10 cellular contexts compared by ENCODE assay signal in genomic region chr13:49082653-49083536, GRCh38.
A peak's percentile ranks its signal among the peaks of the same experiment; 100 is the strongest.
DNase-seq lines count a peak whose midpoint lies in the region; ATAC-seq, FAIRE-seq and TF ChIP-seq lines count a peak whose summit lies in the region.
"Had no signal": no experiment of that assay in that cellular context is flagged by ENCODE, and none has a peak within 500 bp of the region (broad histone marks: within the 10 kb centered on the region; RNA-seq: fewer than 3 reads in every experiment).

No MANE protein-coding gene starts in this region.

- H3K36me3 ChIP-seq in GM12878 (ENCODE audit: control insufficient read depth in 2 of 2, insufficient read depth in 2 of 2, low read length in 1 of 2) (peaks cover 0 to 3% of the 10 kb centered on the region in 2 experiments; a peak in 1 of 4 replicates), PC-3 (ENCODE audit: low read depth, low read length) (no peaks in the 10 kb centered on the region)

- H3K9ac ChIP-seq in GM12878 (ENCODE audit: control insufficient read depth, insufficient read depth, low read length) (peak overlapping the region; percentile 46; the same call in 1 of the 2 replicates), PC-3 (ENCODE audit: low read length) (no peak overlapping the region)

- no peak overlapping the region for H3K27ac Mint-ChIP-seq in activated naive CD8-positive, alpha-beta T cell treated with anti-CD3 and anti-CD28 coated beads, Interleukin-2, amount 50 U/mL, for 24 hours
- no peak overlapping the region for H3K27ac Mint-ChIP-seq in activated naive CD8-positive, alpha-beta T cell treated with anti-CD3 and anti-CD28 coated beads for 36 hours

- peaks cover 9% of the 10 kb centered on the region for H3K79me2 ChIP-seq in GM12878 (ENCODE audit: control insufficient read depth, insufficient read depth, low read length)
- no peaks in the 10 kb centered on the region for H3K79me2 ChIP-seq in PC-3 (ENCODE audit: low read length)

- no peak for TF ChIP-seq POLR2A in GM12878 (IDR thresholded peaks at IDR 0.05; ENCODE audit: low read depth, low read length)

- no peak for DNase-seq in activated naive CD8-positive, alpha-beta T cell treated with anti-CD3 and anti-CD28 coated beads, Interleukin-2, amount 50 U/mL, for 24 hours
- DNase-seq in activated naive CD8-positive, alpha-beta T cell treated with anti-CD3 and anti-CD28 coated beads for 36 hours: no peak
- DNase-seq in GM12878 (ENCODE audit: low read depth, low spot score) (peak; percentile 48), urothelium cell line (ENCODE audit: low spot score) (peak; percentile 6), NCI-H1417 (lab: John Stamatoyannopoulos, UW) (no peak), PC-3 (no peak), anterior cingulate cortex (lab: John Stamatoyannopoulos, UW) (no peak)
- DNase-seq: NCI-H1436 had no signal

- H3K4me3 Mint-ChIP-seq in activated naive CD8-positive, alpha-beta T cell treated with anti-CD3 and anti-CD28 coated beads, Interleukin-2, amount 50 U/mL, for 24 hours: no peak overlapping the region
- H3K4me3 Mint-ChIP-seq in activated naive CD8-positive, alpha-beta T cell treated with anti-CD3 and anti-CD28 coated beads for 36 hours: no peak overlapping the region

- BruUV-seq in GM12878 (replicated peaks; lab: Mats Ljungman, UMichigan) (no TSS peak), PC-3 (replicated peaks; lab: Mats Ljungman, UMichigan) (no TSS peak)

- H3K4me1 ChIP-seq in GM12878 (ENCODE audit: control insufficient read depth, insufficient read depth, low read length) (peaks cover 30% of the 10 kb centered on the region), PC-3 (ENCODE audit: insufficient read depth, low read length) (peaks cover 16% of the 10 kb centered on the region)

- RAD21 ChIA-PET in GM12878 (lab: Charles Lee; ENCODE audit: unreplicated experiment): no interaction called here

- intact Hi-C loops in GM12878 (cut with micrococcal nuclease; ENCODE audit: unreplicated experiment) (loop anchor here (5.0 kb wide), 1 partner anchor 106 kb away; the partner anchor contains the start of gene FNDC3A), PC-3 (cut with micrococcal nuclease) (no loop called here)

- peak; percentile 35 for FAIRE-seq in GM12878 (lab: Jason Lieb, UNC)
- FAIRE-seq in urothelium cell line (lab: Jason Lieb, UNC): no peak

- H3K27ac ChIP-seq in GM12878 (ENCODE audit: control insufficient read depth, insufficient read depth): peak overlapping the region; percentile 83
- no peak overlapping the region for H3K27ac ChIP-seq in PC-3 (ENCODE audit: low read length)
- H3K27ac ChIP-seq: 22Rv1 had no signal

- H3K27me3 Mint-ChIP-seq in activated naive CD8-positive, alpha-beta T cell treated with anti-CD3 and anti-CD28 coated beads, Interleukin-2, amount 50 U/mL, for 24 hours: no peaks in the 10 kb centered on the region
- no peaks in the 10 kb centered on the region for H3K27me3 Mint-ChIP-seq in activated naive CD8-positive, alpha-beta T cell treated with anti-CD3 and anti-CD28 coated beads for 36 hours

- H3K27me3 ChIP-seq in GM12878 (replicated peaks in 1 of 2; ENCODE audit: control insufficient read depth in 2 of 2, insufficient read depth in 2 of 2, low read length in 1 of 2) (no peaks in the 10 kb centered on the region), PC-3 (ENCODE audit: low read length) (no peaks in the 10 kb centered on the region)

- peak; percentile 24 for ATAC-seq in activated naive CD8-positive, alpha-beta T cell treated with anti-CD3 and anti-CD28 coated beads, Interleukin-2, amount 50 U/mL, for 24 hours
- ATAC-seq in HG03045 (IDR thresholded peaks at IDR 0.05; ENCODE audit: unreplicated experiment): peak; percentile 74
- peak; percentile 88 for ATAC-seq in GM12878
- ATAC-seq in PC-3: no peak

- peak overlapping the region; percentile 86 for H3K4me2 ChIP-seq in GM12878 (ENCODE audit: control insufficient read depth, insufficient read depth)
- H3K4me2 ChIP-seq in PC-3 (ENCODE audit: low read length): no peak overlapping the region

- TF ChIP-seq CTCF in GM12878 (IDR thresholded peaks at IDR 0.05 in 2 of 3, conservative IDR thresholded peaks at IDR 0.05 in 1 of 3; ENCODE audit: control insufficient read depth in 2 of 3, extremely low read depth in 1 of 3, insufficient read depth in 1 of 3, low read depth in 3 of 3, low read length in 3 of 3) (no peak), PC-3 (conservative IDR thresholded peaks at IDR 0.05; ENCODE audit: low read depth, low read length) (no peak)

- WGBS in GM12878 (ENCODE audit: insufficient coverage, insufficient replicate concordance, low lambda C conversion rate, missing lambda C conversion rate): 2% methylated on average over 4 of the region's 4 CpGs

- H2AFZ ChIP-seq in GM12878 (ENCODE audit: control insufficient read depth, low read depth, low read length) (no peak overlapping the region), PC-3 (ENCODE audit: low read length) (no peak overlapping the region)

- no peaks in the 10 kb centered on the region for H3F3A ChIP-seq in PC-3 (ENCODE audit: low read length, unreplicated experiment)

- SMC1A ChIA-PET in GM12878 (lab: Charles Lee; ENCODE audit: uncharacterized antibody, unreplicated experiment): interaction anchor here (0.6 kb wide), 1 partner anchor 28 kb away, joined by 3 read pairs; no protein-coding TSS in a partner anchor

- H3K9me2 ChIP-seq in PC-3 (replicated peaks; ENCODE audit: low read length): no peaks in the 10 kb centered on the region

- H3K4me3 ChIP-seq in GM12878 (no peak overlapping the region), PC-3 (ENCODE audit: low read length) (no peak overlapping the region)

- H4K20me1 ChIP-seq in GM12878 (ENCODE audit: control insufficient read depth, insufficient read depth): no peaks in the 10 kb centered on the region
- no peaks in the 10 kb centered on the region for H4K20me1 ChIP-seq in PC-3 (ENCODE audit: low read length)

- POLR2A ChIA-PET in GM12878 (lab: Charles Lee) (no interaction called here), PC-3 (lab: Charles Lee; ENCODE audit: unreplicated experiment) (no interaction called here)

- TF ChIP-seq EP300 in GM12878 (IDR thresholded peaks at IDR 0.05; ENCODE audit: borderline replicate concordance in 1 of 2, control insufficient read depth in 1 of 2, low read depth in 2 of 2, low read length in 2 of 2): peak; percentile 77 to 80; a peak in 3 of 4 replicates

- no peak for TF ChIP-seq RAD21 in GM12878 (IDR thresholded peaks at IDR 0.05; ENCODE audit: insufficient read depth, low read depth, low read length)

- no peaks in the 10 kb centered on the region; the same call in 2 of the 3 replicates for H3K9me3 ChIP-seq in GM12878 (replicated peaks; ENCODE audit: control insufficient read depth, insufficient read depth, low read length)
- no peaks in the 10 kb centered on the region for H3K9me3 ChIP-seq in PC-3 (ENCODE audit: low read length)

- CTCF ChIA-PET in GM12878 (lab: Yijun Ruan, JAX): interaction anchor here (0.6 to 1.3 kb wide), 3 partner anchors 10 to 17 kb away, joined by 3 to 4 read pairs (median 3); no protein-coding TSS in a partner anchor
- CTCF ChIA-PET in PC-3 (lab: Charles Lee): no interaction called here

- H3K9me3 Mint-ChIP-seq in activated naive CD8-positive, alpha-beta T cell treated with anti-CD3 and anti-CD28 coated beads, Interleukin-2, amount 50 U/mL, for 24 hours: no peaks in the 10 kb centered on the region
- H3K9me3 Mint-ChIP-seq in activated naive CD8-positive, alpha-beta T cell treated with anti-CD3 and anti-CD28 coated beads for 36 hours: no peaks in the 10 kb centered on the region

- peaks cover 19% of the 10 kb centered on the region for H3K36me3 Mint-ChIP-seq in activated naive CD8-positive, alpha-beta T cell treated with anti-CD3 and anti-CD28 coated beads, Interleukin-2, amount 50 U/mL, for 24 hours (ENCODE audit: low read depth)
- peaks cover 24% of the 10 kb centered on the region for H3K36me3 Mint-ChIP-seq in activated naive CD8-positive, alpha-beta T cell treated with anti-CD3 and anti-CD28 coated beads for 36 hours

- peaks cover 3% of the 10 kb centered on the region for H3K4me1 Mint-ChIP-seq in activated naive CD8-positive, alpha-beta T cell treated with anti-CD3 and anti-CD28 coated beads, Interleukin-2, amount 50 U/mL, for 24 hours
- H3K4me1 Mint-ChIP-seq in activated naive CD8-positive, alpha-beta T cell treated with anti-CD3 and anti-CD28 coated beads for 36 hours: peaks cover 11% of the 10 kb centered on the region

- in situ Hi-C loops in GM12878 (cut with MboI): no loop called here

TF ChIP-seq in GM12878, 131 proteins besides CTCF, POLR2A, EP300 and RAD21 (continues in another document):
- TF ChIP-seq RELB (IDR thresholded peaks at IDR 0.05; ENCODE audit: low read depth) (peak; percentile 53; the same call in 1 of the 2 replicates), ZZZ3 (IDR thresholded peaks at IDR 0.05; ENCODE audit: control insufficient read depth, insufficient read length, low read depth) (no peak), ZNF217 (IDR thresholded peaks at IDR 0.05) (0 out of 2 replicates have a peak, but pooled peaks have one; percentile 28), CHD1 (IDR thresholded peaks at IDR 0.05; ENCODE audit: low read depth, low read length) (no peak), GATAD2B (conservative IDR thresholded peaks at IDR 0.05; ENCODE audit: low read depth) (no peak), CHD4 (IDR thresholded peaks at IDR 0.05) (no peak), SMC3 (IDR thresholded peaks at IDR 0.05; ENCODE audit: borderline replicate concordance, low read length) (no peak; the same call in 1 of the 2 replicates), ZNF207 (IDR thresholded peaks at IDR 0.05; ENCODE audit: borderline replicate concordance) (no peak), POU2F2 (IDR thresholded peaks at IDR 0.05; ENCODE audit: borderline replicate concordance, low read depth, low read length) (no peak), ZBED1 (IDR thresholded peaks at IDR 0.05; ENCODE audit: borderline replicate concordance) (no peak), DPF2 (IDR thresholded peaks at IDR 0.05) (peak; percentile 62; the same call in 1 of the 2 replicates), RCOR1 (conservative IDR thresholded peaks at IDR 0.05; ENCODE audit: low read depth, low read length) (no peak), CBX3 (IDR thresholded peaks at IDR 0.05; ENCODE audit: borderline replicate concordance, low read depth) (no peak)

Comparison
In these comparisons a context has a peak if more than half of its experiments do, and no peak if none do; other contexts are left out.
1. DNase-seq: peak in GM12878 (single experiment) and urothelium cell line (single experiment); none in activated naive CD8-positive, alpha-beta T cell treated with anti-CD3 and anti-CD28 coated beads, Interleukin-2, amount 50 U/mL, for 24 hours (single experiment), activated naive CD8-positive, alpha-beta T cell treated with anti-CD3 and anti-CD28 coated beads for 36 hours (single experiment), NCI-H1417 (0 of 3), PC-3 (single experiment) and anterior cingulate cortex (0 of 58).